ENCODE assay signal across 14 cellular contexts in genomic region chr13:44365008-44365407, GRCh38. TPM values are rescaled to one million over a fixed set of nuclear protein-coding genes. Genes with fewer than 3 reads are reported as not detected.
DNase-seq lines count a peak whose midpoint lies in the region; ATAC-seq, FAIRE-seq and TF ChIP-seq lines count a peak whose summit lies in the region.
"Had no signal": no experiment of that assay in that cellular context is flagged by ENCODE, and none has a peak within 500 bp of the region (broad histone marks: within the 10 kb centered on the region; RNA-seq: fewer than 3 reads in every experiment).

No MANE protein-coding gene starts in this region.

- H3K9me3 ChIP-seq in A549, result no peaks in the 10 kb centered on the region

- H3K4me2 ChIP-seq in A549, result peak overlapping the region; percentile 38; the same call in 2 of the 3 replicates

- ATAC-seq in A549, result no peak
- no peak for ATAC-seq in activated naive CD4-positive, alpha-beta T cell treated with anti-CD3 and anti-CD28 coated beads, Interleukin-2, amount 50 U/mL, for 72 hours
- ATAC-seq: activated T-cell treated with anti-CD3 and anti-CD28 coated beads, Interleukin-2, amount 50 U/mL, for 4 hours had no signal

- H3K36me3 Mint-ChIP-seq in activated naive CD4-positive, alpha-beta T cell treated with anti-CD3 and anti-CD28 coated beads, Interleukin-2, amount 50 U/mL, for 72 hours, result no peaks in the 10 kb centered on the region

- H3K27ac ChIP-seq in A549, result peak overlapping the region in 1 of 2 experiments; percentile 62; a peak in 3 of 6 replicates
- H3K27ac ChIP-seq in coronary artery, result no peak overlapping the region

- WGBS in A549 (ENCODE audit: missing lambda C conversion rate), result 84% methylated on average over 3 of the region's 3 CpGs

- DNase-seq in A549 (ENCODE audit: low read depth in 1 of 2, low spot score in 1 of 2) (no peak), HFF-Myc (ENCODE audit: extremely low read depth, low read depth) (peak; percentile 55), astrocyte of the cerebellum (ENCODE audit: low read depth) (peak; percentile 29), iris pigment epithelial cell (ENCODE audit: low read depth) (peak; percentile 29), coronary artery (ENCODE audit: low spot score) (no peak), DMS79 (lab: John Stamatoyannopoulos, UW) (no peak), NCI-H748 (lab: John Stamatoyannopoulos, UW; ENCODE audit: unreplicated experiment) (no peak)
- no peak for DNase-seq in activated naive CD4-positive, alpha-beta T cell treated with anti-CD3 and anti-CD28 coated beads, Interleukin-2, amount 50 U/mL, for 72 hours (ENCODE audit: low spot score in 2 of 2)
- DNase-seq: activated CD4-positive, alpha-beta T cell treated with anti-CD3 and anti-CD28 coated beads, Interleukin-2, amount 50 U/mL, for 1 hour; activated T-cell treated with anti-CD3 and anti-CD28 coated beads, Interleukin-2, amount 50 U/mL, for 4 hours; H9; NCI-H1694 treated with DMSO at 0.1 percent for 48 hours; occipital lobe had no signal

- TF ChIP-seq EP300 in A549 (IDR thresholded peaks at IDR 0.05), result no peak

- CTCF ChIA-PET in A549 (lab: Yijun Ruan, JAX), result no interaction called here

- TF ChIP-seq CTCF in A549 (IDR thresholded peaks at IDR 0.05) (no peak), HFF-Myc (IDR thresholded peaks at IDR 0.05; ENCODE audit: low read depth, low read length, missing control alignments) (no peak), astrocyte of the cerebellum (IDR thresholded peaks at IDR 0.05; ENCODE audit: low read depth, low read length, missing control alignments) (no peak), coronary artery (IDR thresholded peaks at IDR 0.05) (no peak)

- no peak for TF ChIP-seq POLR2A in A549 (IDR thresholded peaks at IDR 0.05; ENCODE audit: low read length)

- H3K4me1 ChIP-seq in A549, result peaks cover 54% of the 10 kb centered on the region

- POLR2A ChIA-PET in A549 (lab: Yijun Ruan, JAX), result interaction anchor here (0.9 kb wide), 1 partner anchor 70 kb away, joined by 7 read pairs; no protein-coding TSS in a partner anchor

- FAIRE-seq in A549 (lab: Jason Lieb, UNC), result no peak

- peaks cover 0 to 5% of the 10 kb centered on the region in 2 donors for H3K9me3 Mint-ChIP-seq in activated naive CD4-positive, alpha-beta T cell treated with anti-CD3 and anti-CD28 coated beads, Interleukin-2, amount 50 U/mL, for 72 hours
- H3K9me3 Mint-ChIP-seq: activated T-cell treated with anti-CD3 and anti-CD28 coated beads, Interleukin-2, amount 50 U/mL, for 4 hours; H9; stimulated activated naive CD8-positive, alpha-beta T cell treated with anti-CD3 and anti-CD28 coated beads, Interleukin-15, Interleukin-2, amounts not matched to agents 100 ng/mL and 50 ng/mL, for 24 hours had no signal

- in situ Hi-C loops in astrocyte of the cerebellum (cut with HindIII; ENCODE audit: low sequenced_read_pairs), result no loop called here

- TF ChIP-seq RAD21 in A549 (conservative IDR thresholded peaks at IDR 0.05 in 1 of 2, IDR thresholded peaks at IDR 0.05 in 1 of 2), result no peak

- H3K4me3 ChIP-seq in A549, result no peak overlapping the region
- no peak overlapping the region for H3K4me3 ChIP-seq in HFF-Myc (replicated peaks; ENCODE audit: low read depth, low read length)
- H3K4me3 ChIP-seq in astrocyte of the cerebellum (ENCODE audit: low read depth, low read length), result no peak overlapping the region
- no peak overlapping the region for H3K4me3 ChIP-seq in coronary artery

- H3K27ac Mint-ChIP-seq in activated naive CD4-positive, alpha-beta T cell treated with anti-CD3 and anti-CD28 coated beads, Interleukin-2, amount 50 U/mL, for 72 hours, result no peak overlapping the region
- H3K27ac Mint-ChIP-seq: H9; stimulated activated naive CD8-positive, alpha-beta T cell treated with anti-CD3 and anti-CD28 coated beads, Interleukin-15, Interleukin-2, amounts not matched to agents 100 ng/mL and 50 ng/mL, for 24 hours had no signal

TF ChIP-seq in A549, 52 proteins besides CTCF, POLR2A, EP300 and RAD21:
- TF ChIP-seq RFX5 (IDR thresholded peaks at IDR 0.05) (no peak), KDM5A (IDR thresholded peaks at IDR 0.05) (no peak), MAFK (IDR thresholded peaks at IDR 0.05; ENCODE audit: partially characterized antibody) (no peak), KDM1A (IDR thresholded peaks at IDR 0.05; ENCODE audit: low read depth) (no peak), TP53 (CRISPR knock-in tag; IDR thresholded peaks at IDR 0.05) (no peak), CBX2 (IDR thresholded peaks at IDR 0.05; ENCODE audit: borderline replicate concordance, low read depth) (no peak), CHD4 (IDR thresholded peaks at IDR 0.05; ENCODE audit: borderline replicate concordance) (no peak)

RNA-seq across cellular contexts. Expression of gene SERP2, which starts 8.6 kb away (rescaled TPM):
- polyA plus RNA-seq in A549 (2011; rRNA removed), result not detected in 2 replicates
- polyA plus RNA-seq in A549 (2012; cell fraction: cytosol; rRNA removed), result not detected in 2 replicates
- polyA plus RNA-seq in A549 (2012; cell fraction: nucleus; rRNA removed), result not detected in 2 replicates
- polyA plus RNA-seq in A549 (2017; fragmentation: RNase III; extraction: RNeasy Plus Mini Kit Qiagen cat#74134 plus additional on column Dnase treatment), result not detected in 3 replicates
- not detected in 2 replicates for polyA minus RNA-seq in A549 (2011; rRNA and poly(A)+ RNA removed)
- total RNA-seq in activated naive CD4-positive, alpha-beta T cell treated with anti-CD3 and anti-CD28 coated beads, Interleukin-2, amount 50 U/mL, for 72 hours, result 1 to 10 TPM in 1 of 2 donors, under 1 TPM in 1; 0.43 to 2.2 TPM

Comparison
In these comparisons a context has a peak if more than half of its experiments do, and no peak if none do; other contexts are left out.
1. DNase-seq: peak in HFF-Myc (single experiment), astrocyte of the cerebellum (single experiment) and iris pigment epithelial cell (single experiment); none in A549 (0 of 2), coronary artery (single experiment), DMS79 (single experiment), NCI-H748 (single experiment) and activated naive CD4-positive, alpha-beta T cell treated with anti-CD3 and anti-CD28 coated beads, Interleukin-2, amount 50 U/mL, for 72 hours (0 of 2).